19 cellular contexts compared by ENCODE assay signal in the genomic region with DNA sequence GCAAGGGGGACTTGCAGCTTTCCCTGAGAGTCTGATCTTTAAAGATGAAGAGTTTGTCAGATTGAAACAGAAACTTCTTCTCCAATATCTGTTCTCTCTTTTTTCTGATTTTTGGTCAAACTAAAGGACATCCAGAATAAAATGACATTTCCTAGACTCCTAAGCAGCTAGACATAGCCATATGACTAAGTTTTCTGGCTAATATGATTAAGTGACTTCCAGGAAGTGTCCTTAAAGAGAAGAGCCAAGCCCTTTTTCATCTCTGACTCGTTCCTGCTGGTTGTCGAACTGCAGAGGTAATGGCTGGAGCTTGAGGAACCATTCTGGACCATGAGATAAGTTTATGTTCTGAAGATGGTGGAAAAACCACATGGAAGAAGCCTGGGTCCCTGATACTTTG.
DNase-seq lines count a peak whose midpoint lies in the region; ATAC-seq, FAIRE-seq and TF ChIP-seq lines count a peak whose summit lies in the region.
"Had no signal": no experiment of that assay in that cellular context is flagged by ENCODE, and none has a peak within 500 bp of the region (broad histone marks: within the 10 kb centered on the region; RNA-seq: fewer than 3 reads in every experiment).

No MANE protein-coding gene starts in this region.

- CTCF ChIA-PET in A549 (lab: Yijun Ruan, JAX), result interaction anchor here (0.6 kb wide), 1 partner anchor 9 kb away, joined by 3 read pairs; no protein-coding TSS in a partner anchor

- H2AFZ ChIP-seq in GM23338, result no peak overlapping the region

- TF ChIP-seq POLR2A in A549 (IDR thresholded peaks at IDR 0.05; ENCODE audit: low read length), result no peak

- H3K4me1 ChIP-seq in A549 (no peaks in the 10 kb centered on the region), GM23338 (ENCODE audit: insufficient read depth) (no peaks in the 10 kb centered on the region)

- H3K4me1 Mint-ChIP-seq in T-helper 2 cell treated with Interferon-gamma antibody and Interleukin-4, amounts not matched to agents 5 μg/mL and 100 μg/mL, for 36 hours (ENCODE audit: low read depth), result no peaks in the 10 kb centered on the region
- H3K4me1 Mint-ChIP-seq in activated naive CD8-positive, alpha-beta T cell treated with anti-CD3 and anti-CD28 coated beads, Interleukin-2, amount 50 U/mL, for 24 hours, result peaks cover 20% of the 10 kb centered on the region
- no peaks in the 10 kb centered on the region for H3K4me1 Mint-ChIP-seq in GM23338
- H3K4me1 Mint-ChIP-seq: B cell had no signal

- H3K9me3 ChIP-seq in A549, result no peaks in the 10 kb centered on the region

- peak; percentile 23 for FAIRE-seq in A549 (lab: Jason Lieb, UNC)
- FAIRE-seq: GM12891, H54 had no signal

- H3F3A ChIP-seq in GM23338 (replicated peaks; ENCODE audit: low read depth), result no peaks in the 10 kb centered on the region

- H3K4me2 ChIP-seq in A549, result no peak overlapping the region
- no peak overlapping the region for H3K4me2 ChIP-seq in GM23338

- WGBS in A549 (ENCODE audit: missing lambda C conversion rate), result 19% methylated on average over 2 of the region's 2 CpGs

- H3K9me2 ChIP-seq in GM23338 (ENCODE audit: insufficient read depth), result no peaks in the 10 kb centered on the region

- no peak for ATAC-seq in A549
- ATAC-seq in activated naive CD8-positive, alpha-beta T cell treated with anti-CD3 and anti-CD28 coated beads, Interleukin-2, amount 50 U/mL, for 24 hours, result peak; percentile 85
- no peak for ATAC-seq in GM23338

- H3K4me3 ChIP-seq in A549 (no peak overlapping the region), GM23338 (no peak overlapping the region)

- H3K27ac ChIP-seq in A549 (no peak overlapping the region), GM23338 (ENCODE audit: low read depth) (no peak overlapping the region)

- H3K27me3 Mint-ChIP-seq in T-helper 2 cell treated with Interferon-gamma antibody and Interleukin-4, amounts not matched to agents 5 μg/mL and 100 μg/mL, for 36 hours (ENCODE audit: low read depth), result no peaks in the 10 kb centered on the region
- no peaks in the 10 kb centered on the region for H3K27me3 Mint-ChIP-seq in activated naive CD8-positive, alpha-beta T cell treated with anti-CD3 and anti-CD28 coated beads, Interleukin-2, amount 50 U/mL, for 24 hours
- H3K27me3 Mint-ChIP-seq in GM23338 (ENCODE audit: insufficient read depth, low read depth, poor library complexity), result peaks cover 2% of the 10 kb centered on the region
- H3K27me3 Mint-ChIP-seq: B cell; CD4-positive, alpha-beta T cell had no signal

- no peaks in the 10 kb centered on the region for H3K79me2 ChIP-seq in GM23338 (replicated peaks; ENCODE audit: insufficient read depth)

- H3K4me3 Mint-ChIP-seq in T-helper 2 cell treated with Interferon-gamma antibody and Interleukin-4, amounts not matched to agents 5 μg/mL and 100 μg/mL, for 36 hours, result no peak overlapping the region
- H3K4me3 Mint-ChIP-seq in activated naive CD8-positive, alpha-beta T cell treated with anti-CD3 and anti-CD28 coated beads, Interleukin-2, amount 50 U/mL, for 24 hours, result no peak overlapping the region
- no peak overlapping the region for H3K4me3 Mint-ChIP-seq in GM23338
- H3K4me3 Mint-ChIP-seq: B cell; CD4-positive, alpha-beta T cell had no signal

- DNase-seq in T-helper 2 cell treated with Interferon-gamma antibody and Interleukin-4, amounts not matched to agents 5 μg/mL and 100 μg/mL, for 36 hours (ENCODE audit: low spot score), result peak; percentile 4
- DNase-seq in T-helper 2 cell, result no peak
- no peak for DNase-seq in A549 (ENCODE audit: low read depth in 1 of 2, low spot score in 1 of 2)
- DNase-seq in activated naive CD8-positive, alpha-beta T cell treated with anti-CD3 and anti-CD28 coated beads, Interleukin-2, amount 50 U/mL, for 24 hours, result no peak
- peak; percentile 59 for DNase-seq in kidney tubule cell (ENCODE audit: low spot score)
- DNase-seq in central memory CD4-positive, alpha-beta T cell, result no peak
- no peak for DNase-seq in mesenteric fat pad (ENCODE audit: low spot score)
- no peak for DNase-seq in GM23338 (ENCODE audit: low spot score)
- DNase-seq: 8988T; CD4-positive, alpha-beta T cell; DMS53; EL; KBM-7; NCI-H1105 treated with DMSO at 0.1 percent for 48 hours; NCI-H1694; Right ventricle myocardium superior had no signal

- no peaks in the 10 kb centered on the region for H4K20me1 ChIP-seq in GM23338 (replicated peaks; ENCODE audit: insufficient read depth)

- H3K36me3 ChIP-seq in GM23338 (ENCODE audit: insufficient read depth), result no peaks in the 10 kb centered on the region

- H3K27me3 ChIP-seq in GM23338 (ENCODE audit: insufficient read depth), result no peaks in the 10 kb centered on the region

- no peak overlapping the region for H3K27ac Mint-ChIP-seq in T-helper 2 cell treated with Interferon-gamma antibody and Interleukin-4, amounts not matched to agents 5 μg/mL and 100 μg/mL, for 36 hours
- peak overlapping the region; percentile 59 for H3K27ac Mint-ChIP-seq in activated naive CD8-positive, alpha-beta T cell treated with anti-CD3 and anti-CD28 coated beads, Interleukin-2, amount 50 U/mL, for 24 hours
- H3K27ac Mint-ChIP-seq in GM23338, result no peak overlapping the region
- H3K27ac Mint-ChIP-seq: B cell; CD4-positive, alpha-beta T cell had no signal

- POLR2A ChIA-PET in A549 (lab: Yijun Ruan, JAX), result no interaction called here

- H3K36me3 Mint-ChIP-seq in T-helper 2 cell treated with Interferon-gamma antibody and Interleukin-4, amounts not matched to agents 5 μg/mL and 100 μg/mL, for 36 hours (ENCODE audit: low read depth), result no peaks in the 10 kb centered on the region
- no peaks in the 10 kb centered on the region for H3K36me3 Mint-ChIP-seq in activated naive CD8-positive, alpha-beta T cell treated with anti-CD3 and anti-CD28 coated beads, Interleukin-2, amount 50 U/mL, for 24 hours (ENCODE audit: low read depth)
- H3K36me3 Mint-ChIP-seq in GM23338 (ENCODE audit: low read depth), result no peaks in the 10 kb centered on the region; the same call in 2 of the 3 replicates

- TF ChIP-seq CTCF in A549 (IDR thresholded peaks at IDR 0.05), result no peak
- TF ChIP-seq CTCF in GM23338 (conservative IDR thresholded peaks at IDR 0.05; ENCODE audit: low read depth in 2 of 2), result no peak

- no peaks in the 10 kb centered on the region for H3K9me3 Mint-ChIP-seq in T-helper 2 cell treated with Interferon-gamma antibody and Interleukin-4, amounts not matched to agents 5 μg/mL and 100 μg/mL, for 36 hours
- no peaks in the 10 kb centered on the region for H3K9me3 Mint-ChIP-seq in activated naive CD8-positive, alpha-beta T cell treated with anti-CD3 and anti-CD28 coated beads, Interleukin-2, amount 50 U/mL, for 24 hours
- peaks cover 8% of the 10 kb centered on the region; the same call in 2 of the 3 replicates for H3K9me3 Mint-ChIP-seq in GM23338
- H3K9me3 Mint-ChIP-seq: CD4-positive, alpha-beta T cell had no signal

- no peak for TF ChIP-seq RAD21 in A549 (conservative IDR thresholded peaks at IDR 0.05 in 1 of 2, IDR thresholded peaks at IDR 0.05 in 1 of 2)

- no peak for TF ChIP-seq EP300 in A549 (IDR thresholded peaks at IDR 0.05)

TF ChIP-seq in A549, 52 proteins besides CTCF, POLR2A, EP300 and RAD21:
- TF ChIP-seq HDAC2 (IDR thresholded peaks at IDR 0.05) (no peak), EHMT2 (IDR thresholded peaks at IDR 0.05; ENCODE audit: low read depth) (no peak), ZSCAN20 (CRISPR knock-in tag; IDR thresholded peaks at IDR 0.05) (no peak), JUN (IDR thresholded peaks at IDR 0.05) (no peak), CHD4 (IDR thresholded peaks at IDR 0.05; ENCODE audit: borderline replicate concordance) (no peak), NFE2L2 (conservative IDR thresholded peaks at IDR 0.05; ENCODE audit: low read length) (no peak)
- TF ChIP-seq, protein P1, sequence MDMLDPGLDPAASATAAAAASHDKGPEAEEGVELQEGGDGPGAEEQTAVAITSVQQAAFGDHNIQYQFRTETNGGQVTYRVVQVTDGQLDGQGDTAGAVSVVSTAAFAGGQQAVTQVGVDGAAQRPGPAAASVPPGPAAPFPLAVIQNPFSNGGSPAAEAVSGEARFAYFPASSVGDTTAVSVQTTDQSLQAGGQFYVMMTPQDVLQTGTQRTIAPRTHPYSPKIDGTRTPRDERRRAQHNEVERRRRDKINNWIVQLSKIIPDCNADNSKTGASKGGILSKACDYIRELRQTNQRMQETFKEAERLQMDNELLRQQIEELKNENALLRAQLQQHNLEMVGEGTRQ (IDR thresholded peaks at IDR 0.05), result no peak
TF ChIP-seq in A549: peak in this region for 0.

TF ChIP-seq in GM23338, 12 proteins besides CTCF, POLR2A, EP300 and RAD21:
- TF ChIP-seq, protein P2, sequence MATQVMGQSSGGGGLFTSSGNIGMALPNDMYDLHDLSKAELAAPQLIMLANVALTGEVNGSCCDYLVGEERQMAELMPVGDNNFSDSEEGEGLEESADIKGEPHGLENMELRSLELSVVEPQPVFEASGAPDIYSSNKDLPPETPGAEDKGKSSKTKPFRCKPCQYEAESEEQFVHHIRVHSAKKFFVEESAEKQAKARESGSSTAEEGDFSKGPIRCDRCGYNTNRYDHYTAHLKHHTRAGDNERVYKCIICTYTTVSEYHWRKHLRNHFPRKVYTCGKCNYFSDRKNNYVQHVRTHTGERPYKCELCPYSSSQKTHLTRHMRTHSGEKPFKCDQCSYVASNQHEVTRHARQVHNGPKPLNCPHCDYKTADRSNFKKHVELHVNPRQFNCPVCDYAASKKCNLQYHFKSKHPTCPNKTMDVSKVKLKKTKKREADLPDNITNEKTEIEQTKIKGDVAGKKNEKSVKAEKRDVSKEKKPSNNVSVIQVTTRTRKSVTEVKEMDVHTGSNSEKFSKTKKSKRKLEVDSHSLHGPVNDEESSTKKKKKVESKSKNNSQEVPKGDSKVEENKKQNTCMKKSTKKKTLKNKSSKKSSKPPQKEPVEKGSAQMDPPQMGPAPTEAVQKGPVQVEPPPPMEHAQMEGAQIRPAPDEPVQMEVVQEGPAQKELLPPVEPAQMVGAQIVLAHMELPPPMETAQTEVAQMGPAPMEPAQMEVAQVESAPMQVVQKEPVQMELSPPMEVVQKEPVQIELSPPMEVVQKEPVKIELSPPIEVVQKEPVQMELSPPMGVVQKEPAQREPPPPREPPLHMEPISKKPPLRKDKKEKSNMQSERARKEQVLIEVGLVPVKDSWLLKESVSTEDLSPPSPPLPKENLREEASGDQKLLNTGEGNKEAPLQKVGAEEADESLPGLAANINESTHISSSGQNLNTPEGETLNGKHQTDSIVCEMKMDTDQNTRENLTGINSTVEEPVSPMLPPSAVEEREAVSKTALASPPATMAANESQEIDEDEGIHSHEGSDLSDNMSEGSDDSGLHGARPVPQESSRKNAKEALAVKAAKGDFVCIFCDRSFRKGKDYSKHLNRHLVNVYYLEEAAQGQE (IDR thresholded peaks at IDR 0.05; ENCODE audit: unreplicated experiment), result no peak

Comparison
In these comparisons a context has a peak if more than half of its experiments do, and no peak if none do; other contexts are left out.
1. DNase-seq: peak in T-helper 2 cell treated with Interferon-gamma antibody and Interleukin-4, amounts not matched to agents 5 μg/mL and 100 μg/mL, for 36 hours (single experiment) and kidney tubule cell (single experiment); none in T-helper 2 cell (0 of 5), A549 (0 of 2), activated naive CD8-positive, alpha-beta T cell treated with anti-CD3 and anti-CD28 coated beads, Interleukin-2, amount 50 U/mL, for 24 hours (single experiment), central memory CD4-positive, alpha-beta T cell (single experiment), mesenteric fat pad (single experiment) and GM23338 (single experiment).